ENCODE assay signal across 22 cellular contexts in the genomic region with DNA sequence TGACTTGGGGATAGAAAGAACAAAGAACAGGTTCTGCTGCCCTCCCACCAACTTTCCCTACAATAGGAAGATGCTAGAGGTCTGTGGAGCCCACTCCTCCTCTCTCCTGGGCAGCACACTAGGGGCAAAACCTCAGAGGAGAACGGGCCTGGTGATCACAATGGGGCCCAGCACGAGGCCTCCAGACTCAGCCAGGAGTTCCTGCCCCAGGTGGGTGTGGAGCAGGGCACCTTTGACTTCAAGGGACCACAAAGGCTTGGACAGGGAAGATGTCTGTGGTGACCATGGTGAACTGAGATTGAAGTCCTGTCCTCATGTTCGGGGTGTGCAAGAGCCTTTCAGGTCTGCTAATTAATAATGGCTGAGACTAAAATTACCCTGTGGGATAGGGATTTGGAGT.
"Had no signal": no experiment of that assay in that cellular context is flagged by ENCODE, and none has a peak within 500 bp of the region (broad histone marks: within the 10 kb centered on the region; RNA-seq: fewer than 3 reads in every experiment).

No MANE protein-coding gene starts in this region.

- H3K36me3 ChIP-seq: cardiac muscle cell had no signal

- H3K4me3 ChIP-seq: cardiac muscle cell, SK-N-MC had no signal

- ATAC-seq: activated CD8-positive, alpha-beta memory T cell treated with anti-CD3 and anti-CD28 coated beads, Interleukin-2, amount 10 ng/mL, durations not matched to agents 7 days and 5 days; T-cell had no signal

- DNase-seq: activated B cell treated with CpG ODN at 0.5 μM for 24 hours; activated CD4-positive, alpha-beta T cell treated with anti-CD3 and anti-CD28 coated beads for 1 hour; activated CD4-positive, alpha-beta T cell treated with anti-CD3 and anti-CD28 coated beads, Interleukin-2, amount 10 ng/mL, durations not matched to agents 24 days and 14 days; activated CD4-positive, alpha-beta T cell treated with anti-CD3 and anti-CD28 coated beads, Interleukin-2, amount 50 U/mL, for 48 hours; activated CD8-positive, alpha-beta memory T cell treated with anti-CD3 and anti-CD28 coated beads, Interleukin-2, amount 10 ng/mL, durations not matched to agents 7 days and 5 days; activated effector memory CD4-positive, alpha-beta T cell treated with Interleukin-2 at 50 U/mL for 16 hours; activated naive CD4-positive, alpha-beta T cell; activated T-cell treated with anti-CD3 and anti-CD28 coated beads, Interleukin-2, amount 50 U/mL, for 24 hours; amygdala; NCI-H1092; NCI-H1417; NCI-H1930; NCI-H2171; NCI-H226; NCI-H526 treated with DMSO at 0.1 percent for 48 hours; NCI-H82; SIG-M5; T-cell; T-helper 2 cell; T1000 had no signal

- H3K27me3 ChIP-seq: cardiac muscle cell had no signal

- H3K27ac ChIP-seq: cardiac muscle cell, SK-N-MC had no signal
